8 cellular contexts compared by ENCODE assay signal in genomic region chr10:63466168-63466935, GRCh38. TPM values are rescaled to one million over a fixed set of nuclear protein-coding genes. Genes with fewer than 3 reads are reported as not detected.
DNase-seq lines count a peak whose midpoint lies in the region; ATAC-seq and TF ChIP-seq lines count a peak whose summit lies in the region.

No MANE protein-coding gene starts in this region.

- TF ChIP-seq CTCF in endothelial cell (IDR thresholded peaks at IDR 0.05; ENCODE audit: unreplicated experiment) = no peak

- no peaks in the 10 kb centered on the region for H3K36me3 Mint-ChIP-seq in activated CD4-positive, alpha-beta T cell treated with anti-CD3 and anti-CD28 coated beads for 36 hours (ENCODE audit: low read depth)
- no peaks in the 10 kb centered on the region for H3K36me3 Mint-ChIP-seq in activated CD4-positive, alpha-beta T cell treated with anti-CD3 and anti-CD28 coated beads, Interleukin-2, amount 10 ng/mL, durations not matched to agents 24 days and 14 days (ENCODE audit: low read depth)
- no peaks in the 10 kb centered on the region for H3K36me3 Mint-ChIP-seq in endothelial cell (ENCODE audit: low read depth, unreplicated experiment)
- peaks cover 4 to 11% of the 10 kb centered on the region in 2 donors for H3K36me3 Mint-ChIP-seq in stimulated activated naive B cell treated with anti-CD40 and anti-IgM and Interleukin-4, amounts not matched to agents 10 μg/mL and 1 μg/mL and 100 μg/mL, for 72 hours

- H2BK5ac ChIP-seq in mesendoderm (ENCODE audit: low read length) = peak overlapping the region; percentile 88

- H3K4me3 Mint-ChIP-seq in activated CD4-positive, alpha-beta T cell treated with anti-CD3 and anti-CD28 coated beads for 36 hours = peak overlapping the region; percentile 94
- peak overlapping the region; percentile 93 for H3K4me3 Mint-ChIP-seq in activated CD4-positive, alpha-beta T cell treated with anti-CD3 and anti-CD28 coated beads, Interleukin-2, amount 10 ng/mL, durations not matched to agents 24 days and 14 days
- peak overlapping the region; percentile 94 for H3K4me3 Mint-ChIP-seq in endothelial cell (ENCODE audit: unreplicated experiment)
- peak overlapping the region; percentile 96 to 97 for H3K4me3 Mint-ChIP-seq in stimulated activated naive B cell treated with anti-CD40 and anti-IgM and Interleukin-4, amounts not matched to agents 10 μg/mL and 1 μg/mL and 100 μg/mL, for 72 hours

- H2BK120ac ChIP-seq in mesendoderm (ENCODE audit: low read depth, low read length) = no peak overlapping the region

- peak; percentile 40 for ATAC-seq in activated CD4-positive, alpha-beta T cell treated with anti-CD3 and anti-CD28 coated beads for 36 hours
- peak; percentile 38 for ATAC-seq in HG02759 (IDR thresholded peaks at IDR 0.05; ENCODE audit: unreplicated experiment)
- ATAC-seq in stimulated activated naive B cell treated with anti-CD40 and anti-IgM and Interleukin-4, amounts not matched to agents 10 μg/mL and 1 μg/mL and 100 μg/mL, for 72 hours (replicated peaks) = peak; percentile 70 to 74

- H3K23ac ChIP-seq in mesendoderm (ENCODE audit: low read length) = no peak overlapping the region

- H3K4me1 ChIP-seq in mesendoderm (ENCODE audit: control insufficient read depth, low read depth, low read length) = no peaks in the 10 kb centered on the region

- peak overlapping the region; percentile 70 for H3K4me2 ChIP-seq in mesendoderm (ENCODE audit: low read length)

- CTCF ChIA-PET in activated CD4-positive, alpha-beta T cell treated with anti-CD3 and anti-CD28 coated beads for 36 hours (lab: Charles Lee) = interaction anchor here (0.5 to 1.8 kb wide), 3 partner anchors 92 to 300 kb away, joined by 3 to 5 read pairs (median 3); no protein-coding TSS in a partner anchor

- H4K8ac ChIP-seq in mesendoderm (ENCODE audit: low read depth, low read length) = no peak overlapping the region

- H2AK5ac ChIP-seq in mesendoderm (ENCODE audit: low read length) = no peak overlapping the region

- H3K27me3 Mint-ChIP-seq in activated CD4-positive, alpha-beta T cell treated with anti-CD3 and anti-CD28 coated beads for 36 hours = no peaks in the 10 kb centered on the region
- H3K27me3 Mint-ChIP-seq in activated CD4-positive, alpha-beta T cell treated with anti-CD3 and anti-CD28 coated beads, Interleukin-2, amount 10 ng/mL, durations not matched to agents 24 days and 14 days = peaks cover 24% of the 10 kb centered on the region
- H3K27me3 Mint-ChIP-seq in endothelial cell (ENCODE audit: unreplicated experiment) = peaks cover 8% of the 10 kb centered on the region
- no peaks in the 10 kb centered on the region for H3K27me3 Mint-ChIP-seq in stimulated activated naive B cell treated with anti-CD40 and anti-IgM and Interleukin-4, amounts not matched to agents 10 μg/mL and 1 μg/mL and 100 μg/mL, for 72 hours

- H3K27me3 ChIP-seq in mesendoderm (ENCODE audit: insufficient read depth, low read length, poor library complexity) = no peaks in the 10 kb centered on the region

- H3K79me1 ChIP-seq in mesendoderm (ENCODE audit: low read length) = no peaks in the 10 kb centered on the region

- no peaks in the 10 kb centered on the region for H3K36me3 ChIP-seq in mesendoderm (ENCODE audit: control insufficient read depth, insufficient read depth, low read length)

- H4K5ac ChIP-seq in mesendoderm (ENCODE audit: low read length) = no peak overlapping the region

- peaks cover 32% of the 10 kb centered on the region for H3K79me2 ChIP-seq in mesendoderm (ENCODE audit: control insufficient read depth, insufficient read depth, low read length)

- H3K18ac ChIP-seq in mesendoderm (ENCODE audit: low read length) = peak overlapping the region; percentile 72

- peak overlapping the region; percentile 70 for H3K4me3 ChIP-seq in mesendoderm (ENCODE audit: low read length)

- intact Hi-C loops in activated CD4-positive, alpha-beta T cell treated with anti-CD3 and anti-CD28 coated beads for 36 hours (cut with DNase I, micrococcal nuclease) = loop anchor here (1.0 to 5.0 kb wide), 3 partner anchors 56 to 164 kb away; partner anchors contain the start of gene REEP3 (in 1 of the 2)
- intact Hi-C loops in activated CD4-positive, alpha-beta T cell treated with anti-CD3 and anti-CD28 coated beads, Interleukin-2, amount 10 ng/mL, durations not matched to agents 24 days and 14 days (cut with micrococcal nuclease) = loop anchor here (1.0 to 5.0 kb wide), 3 partner anchors 11 to 294 kb away; no protein-coding TSS in a partner anchor

- H3K9ac ChIP-seq in mesendoderm (ENCODE audit: low read length) = peak overlapping the region; percentile 98

- peaks cover 27% of the 10 kb centered on the region for H3K4me1 Mint-ChIP-seq in activated CD4-positive, alpha-beta T cell treated with anti-CD3 and anti-CD28 coated beads for 36 hours
- H3K4me1 Mint-ChIP-seq in activated CD4-positive, alpha-beta T cell treated with anti-CD3 and anti-CD28 coated beads, Interleukin-2, amount 10 ng/mL, durations not matched to agents 24 days and 14 days = peaks cover 17% of the 10 kb centered on the region
- peaks cover 14% of the 10 kb centered on the region for H3K4me1 Mint-ChIP-seq in endothelial cell (ENCODE audit: unreplicated experiment)
- H3K4me1 Mint-ChIP-seq in stimulated activated naive B cell treated with anti-CD40 and anti-IgM and Interleukin-4, amounts not matched to agents 10 μg/mL and 1 μg/mL and 100 μg/mL, for 72 hours = peaks cover 14 to 41% of the 10 kb centered on the region in 2 donors

- no peak overlapping the region for H2BK15ac ChIP-seq in mesendoderm (replicated peaks; ENCODE audit: low read depth)

- peak overlapping the region; percentile 99 for H3K56ac ChIP-seq in mesendoderm (ENCODE audit: low read length)

- peak overlapping the region; percentile 18 for H3K27ac Mint-ChIP-seq in activated CD4-positive, alpha-beta T cell treated with anti-CD3 and anti-CD28 coated beads for 36 hours
- peak overlapping the region; percentile 67 for H3K27ac Mint-ChIP-seq in activated CD4-positive, alpha-beta T cell treated with anti-CD3 and anti-CD28 coated beads, Interleukin-2, amount 10 ng/mL, durations not matched to agents 24 days and 14 days
- H3K27ac Mint-ChIP-seq in endothelial cell (ENCODE audit: unreplicated experiment) = peak overlapping the region; percentile 95
- peak overlapping the region; percentile 96 for H3K27ac Mint-ChIP-seq in stimulated activated naive B cell treated with anti-CD40 and anti-IgM and Interleukin-4, amounts not matched to agents 10 μg/mL and 1 μg/mL and 100 μg/mL, for 72 hours

- H3K4ac ChIP-seq in mesendoderm (ENCODE audit: low read depth, low read length) = peak overlapping the region; percentile 22

- H3K27ac ChIP-seq in mesendoderm (ENCODE audit: low read depth, low read length) = peak overlapping the region; percentile 93

- POLR2A ChIA-PET in activated CD4-positive, alpha-beta T cell treated with anti-CD3 and anti-CD28 coated beads for 36 hours (lab: Charles Lee) = no interaction called here

- H3K9me3 Mint-ChIP-seq in activated CD4-positive, alpha-beta T cell treated with anti-CD3 and anti-CD28 coated beads for 36 hours (ENCODE audit: low read depth) = no peaks in the 10 kb centered on the region
- no peaks in the 10 kb centered on the region for H3K9me3 Mint-ChIP-seq in activated CD4-positive, alpha-beta T cell treated with anti-CD3 and anti-CD28 coated beads, Interleukin-2, amount 10 ng/mL, durations not matched to agents 24 days and 14 days
- no peaks in the 10 kb centered on the region for H3K9me3 Mint-ChIP-seq in endothelial cell (ENCODE audit: unreplicated experiment)
- no peaks in the 10 kb centered on the region for H3K9me3 Mint-ChIP-seq in stimulated activated naive B cell treated with anti-CD40 and anti-IgM and Interleukin-4, amounts not matched to agents 10 μg/mL and 1 μg/mL and 100 μg/mL, for 72 hours

- DNase-seq in activated CD4-positive, alpha-beta T cell treated with anti-CD3 and anti-CD28 coated beads for 36 hours = peak; percentile 62
- DNase-seq in activated CD4-positive, alpha-beta T cell treated with anti-CD3 and anti-CD28 coated beads for 1 hour = no peak
- DNase-seq in NCI-H146 (lab: John Stamatoyannopoulos, UW) (peak; percentile 70), endothelial cell (ENCODE audit: low spot score) (peak; percentile 11), mesendoderm (peak; percentile 83)
- no peak for DNase-seq in activated CD4-positive, alpha-beta T cell treated with anti-CD3 and anti-CD28 coated beads, Interleukin-2, amount 10 ng/mL, durations not matched to agents 24 days and 14 days
- peak; percentile 40 for DNase-seq in stimulated activated naive B cell treated with anti-CD40 and anti-IgM and Interleukin-4, amounts not matched to agents 10 μg/mL and 1 μg/mL and 100 μg/mL, for 72 hours

- WGBS in mesendoderm (ENCODE audit: extremely low coverage, insufficient coverage, low lambda C conversion rate) = 100% methylated on average over 1 of the region's 21 CpGs

RNA-seq across cellular contexts. Expression of gene JMJD1C, which starts 0.6 kb away (rescaled TPM):
- 10 to 100 TPM; 41.5 to 42.5 TPM for total RNA-seq in activated CD4-positive, alpha-beta T cell treated with anti-CD3 and anti-CD28 coated beads for 36 hours
- 41.7 and 42.0 TPM in 2 replicates for total RNA-seq in activated CD4-positive, alpha-beta T cell treated with anti-CD3 and anti-CD28 coated beads, Interleukin-2, amount 10 ng/mL, durations not matched to agents 24 days and 14 days
- 83.7 TPM for total RNA-seq in endothelial cell (ENCODE audit: unreplicated experiment)
- 65.5 TPM for polyA plus RNA-seq in mesendoderm (2013, experiment 1 of 2)
- polyA plus RNA-seq in mesendoderm (2013, experiment 2 of 2) = 68.5 TPM

RNA-seq across cellular contexts. Expression of gene REEP3, which starts 54.8 kb away (rescaled TPM):
- 10 to 100 TPM; 15.9 to 20.9 TPM for total RNA-seq in activated CD4-positive, alpha-beta T cell treated with anti-CD3 and anti-CD28 coated beads for 36 hours
- 22.5 and 23.6 TPM in 2 replicates for total RNA-seq in activated CD4-positive, alpha-beta T cell treated with anti-CD3 and anti-CD28 coated beads, Interleukin-2, amount 10 ng/mL, durations not matched to agents 24 days and 14 days
- 26.1 TPM for total RNA-seq in endothelial cell (ENCODE audit: unreplicated experiment)
- polyA plus RNA-seq in mesendoderm (2013, experiment 1 of 2) = 15.0 TPM
- 15.6 TPM for polyA plus RNA-seq in mesendoderm (2013, experiment 2 of 2)

Comparison
In these comparisons a context has a peak if more than half of its experiments do, and no peak if none do; other contexts are left out.
1. DNase-seq: peak in activated CD4-positive, alpha-beta T cell treated with anti-CD3 and anti-CD28 coated beads for 36 hours (single experiment), NCI-H146 (single experiment), endothelial cell (single experiment), mesendoderm (single experiment) and stimulated activated naive B cell treated with anti-CD40 and anti-IgM and Interleukin-4, amounts not matched to agents 10 μg/mL and 1 μg/mL and 100 μg/mL, for 72 hours (single experiment); none in activated CD4-positive, alpha-beta T cell treated with anti-CD3 and anti-CD28 coated beads for 1 hour (single experiment) and activated CD4-positive, alpha-beta T cell treated with anti-CD3 and anti-CD28 coated beads, Interleukin-2, amount 10 ng/mL, durations not matched to agents 24 days and 14 days (single experiment).
2. H3K27ac Mint-ChIP-seq: peak in every context shown above with its lines; median percentile 96 in stimulated activated naive B cell treated with anti-CD40 and anti-IgM and Interleukin-4, amounts not matched to agents 10 μg/mL and 1 μg/mL and 100 μg/mL, for 72 hours; 95 in endothelial cell; 67 in activated CD4-positive, alpha-beta T cell treated with anti-CD3 and anti-CD28 coated beads, Interleukin-2, amount 10 ng/mL, durations not matched to agents 24 days and 14 days; 18 in activated CD4-positive, alpha-beta T cell treated with anti-CD3 and anti-CD28 coated beads for 36 hours.
3. Peak in every context shown above with its lines, with median percentiles within 50 percentile points of each other: ATAC-seq and H3K4me3 Mint-ChIP-seq.